Comparison of ENCODE assay signal across 9 cellular contexts in genomic region chr16:67158637-67159600, GRCh38. TPM values are rescaled to one million over a fixed set of nuclear protein-coding genes. Genes with fewer than 3 reads are reported as not detected.
A peak's percentile ranks its signal among the peaks of the same experiment; 100 is the strongest.
DNase-seq lines count a peak whose midpoint lies in the region; FAIRE-seq and TF ChIP-seq lines count a peak whose summit lies in the region.
"Had no signal": no experiment of that assay in that cellular context is flagged by ENCODE, and none has a peak within 500 bp of the region (broad histone marks: within the 10 kb centered on the region; RNA-seq: fewer than 3 reads in every experiment).

No MANE protein-coding gene starts in this region.

- FAIRE-seq in GM12892 (lab: Jason Lieb, UNC) = peak; percentile 80
- FAIRE-seq: islet of Langerhans had no signal

- DNase-seq in GM12892 (ENCODE audit: insufficient read length) (no peak), H7 (peak; percentile 78), NCI-H82 (lab: John Stamatoyannopoulos, UW) (peak; percentile 63), activated T-cell treated with anti-CD3 and anti-CD28 coated beads for 48 hours (ENCODE audit: low read depth) (peak; percentile 79), foreskin fibroblast (peak in 1 of 2 donors; percentile 40), retina (peak; percentile 59), NCI-H2196 (lab: John Stamatoyannopoulos, UW; ENCODE audit: unreplicated experiment) (no peak), midbrain (lab: John Stamatoyannopoulos, UW) (no peak)

- TF ChIP-seq CTCF in foreskin fibroblast (IDR thresholded peaks at IDR 0.05; ENCODE audit: low read depth, low read length) = no peak

- H3K36me3 ChIP-seq in H7 (replicated peaks; ENCODE audit: control insufficient read depth, insufficient read depth, low read length) = no peaks in the 10 kb centered on the region

- peaks cover 99% of the 10 kb centered on the region for H3K27me3 ChIP-seq in H7 (ENCODE audit: control insufficient read depth, insufficient read depth, low read length)

- H3K4me3 ChIP-seq in H7 (ENCODE audit: insufficient read depth, low read depth, low read length) (peak overlapping the region; percentile 58), foreskin fibroblast (ENCODE audit: low read depth in 1 of 2, low read length in 2 of 2) (peak overlapping the region; percentile 89 to 99)

- TF ChIP-seq POLR2A in GM12892 (IDR thresholded peaks at IDR 0.05; ENCODE audit: low read depth, low read length) = 0 out of 2 replicates have a peak, but pooled peaks have one; percentile 46

RNA-seq across cellular contexts. Expression of gene TRADD, which starts 0.8 kb away (rescaled TPM):
- 14.4 TPM for polyA plus RNA-seq in GM12892 (2012; ENCODE audit: missing spikeins)
- total RNA-seq in H7 (2014; rRNA removed; shearing (Covaris generic)) = 1.3 and 1.8 TPM in 2 replicates

RNA-seq across cellular contexts. Expression of gene FBXL8, which starts 0.8 kb away (rescaled TPM):
- polyA plus RNA-seq in GM12892 (2012; ENCODE audit: missing spikeins) = 5.6 TPM
- 0.67 and 0.73 TPM in 2 replicates for total RNA-seq in H7 (2014; rRNA removed; shearing (Covaris generic))

RNA-seq across cellular contexts. Expression of gene HSF4, which starts 5.6 kb away (rescaled TPM):
- 39.9 TPM for polyA plus RNA-seq in GM12892 (2012; ENCODE audit: missing spikeins)
- total RNA-seq in H7 (2014; rRNA removed; shearing (Covaris generic)) = 1.6 and 4.0 TPM in 2 replicates

RNA-seq across cellular contexts. Expression of gene B3GNT9, which starts 8.1 kb away (rescaled TPM):
- polyA plus RNA-seq in GM12892 (2012; ENCODE audit: missing spikeins) = 1.1 TPM
- total RNA-seq in H7 (2014; rRNA removed; shearing (Covaris generic)) = 7.6 and 8.7 TPM in 2 replicates

RNA-seq across cellular contexts. Expression of gene NOL3, which starts 11.4 kb away (rescaled TPM):
- 30.6 TPM for polyA plus RNA-seq in GM12892 (2012; ENCODE audit: missing spikeins)
- total RNA-seq in H7 (2014; rRNA removed; shearing (Covaris generic)) = 5.3 and 7.4 TPM in 2 replicates

Comparison
In these comparisons a context has a peak if more than half of its experiments do, and no peak if none do; other contexts are left out.
1. DNase-seq: peak in H7 (single experiment), NCI-H82 (single experiment), activated T-cell treated with anti-CD3 and anti-CD28 coated beads for 48 hours (single experiment) and retina (single experiment); none in GM12892 (single experiment), NCI-H2196 (single experiment) and midbrain (single experiment).